Comparison of ENCODE assay signal across 23 cellular contexts in the genomic region with DNA sequence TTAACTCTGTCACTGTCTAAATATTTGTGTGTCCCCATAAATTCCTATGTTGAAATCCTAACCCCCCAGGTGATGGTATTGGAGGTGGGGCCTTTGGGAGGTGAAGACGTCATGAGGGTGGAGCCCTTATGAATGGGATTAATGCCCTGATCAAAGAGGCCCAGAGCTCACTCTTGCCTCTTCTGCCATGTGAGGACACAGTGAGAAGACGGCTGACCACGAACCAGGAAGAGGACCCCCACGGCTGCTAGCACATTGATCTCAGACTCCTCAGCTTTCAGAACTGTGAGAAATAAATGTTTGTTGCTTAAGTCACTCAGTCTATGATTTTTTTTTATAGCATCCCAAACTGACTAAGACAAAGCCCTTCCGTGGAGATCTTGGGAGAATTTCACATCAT.
"Had no signal": no experiment of that assay in that cellular context is flagged by ENCODE, and none has a peak within 500 bp of the region (broad histone marks: within the 10 kb centered on the region; RNA-seq: fewer than 3 reads in every experiment).

No MANE protein-coding gene starts in this region.

- H3K36me3 ChIP-seq: esophagus squamous epithelium, gastroesophageal sphincter, left ventricle myocardium inferior, lower lobe of right lung, neutrophil, right lobe of liver, tibial artery, upper lobe of left lung, uterus had no signal

- H3K4me3 ChIP-seq: dorsolateral prefrontal cortex, esophagus squamous epithelium, gastroesophageal sphincter, left ventricle myocardium inferior, lower lobe of right lung, psoas muscle, right lobe of liver, tibial artery, upper lobe of left lung, uterus had no signal

- H3K9me3 ChIP-seq: esophagus squamous epithelium, gastroesophageal sphincter, left ventricle myocardium inferior, lower lobe of right lung, neutrophil, psoas muscle, right lobe of liver, tibial artery, upper lobe of left lung, uterus had no signal

- H3K27ac Mint-ChIP-seq: nephron progenitor cell; stimulated activated effector memory CD8-positive, alpha-beta T cell treated with anti-CD3 and anti-CD28 coated beads, Interleukin-12 subunit alpha, Interleukin-12 subunit beta, amount 100 ng/mL, for 72 hours; stimulated activated naive CD8-positive, alpha-beta T cell treated with anti-CD3 and anti-CD28 coated beads, Interleukin-15, Interleukin-2, amounts not matched to agents 100 ng/mL and 50 ng/mL, for 24 hours had no signal

- H3K27me3 ChIP-seq: esophagus squamous epithelium, gastroesophageal sphincter, right lobe of liver, tibial artery, upper lobe of left lung, uterus had no signal

- H3K27ac ChIP-seq: dorsolateral prefrontal cortex, epithelial cell of prostate, esophagus squamous epithelium, gastroesophageal sphincter, left ventricle myocardium inferior, lower lobe of right lung, neutrophil, psoas muscle, right lobe of liver, tibial artery, upper lobe of left lung, uterus had no signal

- DNase-seq: cortex of kidney; dorsolateral prefrontal cortex; effector memory CD4-positive, alpha-beta T cell; esophagus squamous epithelium; foreskin fibroblast; glutamatergic neuron; left ventricle myocardium inferior; lower lobe of right lung; naive B cell; nephron progenitor cell; psoas muscle; retina; right lobe of liver; stimulated activated CD4-positive, alpha-beta T cell treated with anti-CD3 and anti-CD28 coated beads, Interleukin-4, amount 100 ng/mL, for 1 hour; stimulated activated CD8-positive, alpha-beta memory T cell treated with anti-CD3 and anti-CD28 coated beads, Interleukin-4, amount 100 ng/mL, for 48 hours; tibial artery; upper lobe of left lung; uterus had no signal

- H3K9me3 Mint-ChIP-seq: naive B cell; nephron progenitor cell; stimulated activated effector memory CD8-positive, alpha-beta T cell treated with anti-CD3 and anti-CD28 coated beads, Interleukin-12 subunit alpha, Interleukin-12 subunit beta, amount 100 ng/mL, for 72 hours; stimulated activated naive CD8-positive, alpha-beta T cell treated with anti-CD3 and anti-CD28 coated beads, Interleukin-15, Interleukin-2, amounts not matched to agents 100 ng/mL and 50 ng/mL, for 24 hours had no signal

- H3K36me3 Mint-ChIP-seq: naive B cell; stimulated activated effector memory CD8-positive, alpha-beta T cell treated with anti-CD3 and anti-CD28 coated beads, Interleukin-12 subunit alpha, Interleukin-12 subunit beta, amount 100 ng/mL, for 72 hours had no signal

- ATAC-seq: gastroesophageal sphincter; lower lobe of right lung; psoas muscle; stimulated activated effector memory CD8-positive, alpha-beta T cell treated with anti-CD3 and anti-CD28 coated beads, Interleukin-12 subunit alpha, Interleukin-12 subunit beta, amount 100 ng/mL, for 72 hours had no signal

- H3K4me1 ChIP-seq: esophagus squamous epithelium, gastroesophageal sphincter, left ventricle myocardium inferior, lower lobe of right lung, psoas muscle, tibial artery, upper lobe of left lung, uterus had no signal

- H3K4me3 Mint-ChIP-seq: naive B cell; nephron progenitor cell; stimulated activated effector memory CD8-positive, alpha-beta T cell treated with anti-CD3 and anti-CD28 coated beads, Interleukin-12 subunit alpha, Interleukin-12 subunit beta, amount 100 ng/mL, for 72 hours; stimulated activated naive CD8-positive, alpha-beta T cell treated with anti-CD3 and anti-CD28 coated beads, Interleukin-15, Interleukin-2, amounts not matched to agents 100 ng/mL and 50 ng/mL, for 24 hours had no signal
